In genomic region chr3:130893240-130894129, GRCh38 we compare ENCODE assay signal across 1 cellular context.
TF ChIP-seq lines count a peak whose summit lies in the region.

ATP2C1 (plus strand) TSS chr3:130894084; CDS start chr3:130894770, 686 bp downstream.

TF ChIP-seq in HepG2, 621 proteins besides CTCF, POLR2A, EP300 and RAD21 (continued from another document and continues in another):
- TF ChIP-seq HOMEZ (CRISPR knock-in tag; IDR thresholded peaks at IDR 0.05; ENCODE audit: low read depth) (peak; percentile 34; the same call in 1 of the 2 replicates), ZNF788 (CRISPR knock-in tag; IDR thresholded peaks at IDR 0.05; ENCODE audit: borderline replicate concordance) (peak; percentile 83; the same call in 1 of the 2 replicates), NFRKB (IDR thresholded peaks at IDR 0.05) (no peak), USF2 (IDR thresholded peaks at IDR 0.05; ENCODE audit: low read depth, low read length) (no peak), USF2 (CRISPR knock-in tag; IDR thresholded peaks at IDR 0.05; ENCODE audit: borderline replicate concordance) (peak; percentile 26; the same call in 1 of the 2 replicates), ZNF468 (CRISPR knock-in tag; IDR thresholded peaks at IDR 0.05) (no peak), ZNF678 (CRISPR knock-in tag; IDR thresholded peaks at IDR 0.05) (peak; percentile 34; the same call in 1 of the 2 replicates), HOXA3 (CRISPR knock-in tag; IDR thresholded peaks at IDR 0.05) (peak; percentile 70), ZNF574 (CRISPR knock-in tag; IDR thresholded peaks at IDR 0.05) (peak; percentile 60; the same call in 1 of the 2 replicates), ZNF589 (CRISPR knock-in tag; conservative IDR thresholded peaks at IDR 0.05) (no peak), ZNF142 (CRISPR knock-in tag; IDR thresholded peaks at IDR 0.05) (peak; percentile 81; the same call in 1 of the 2 replicates), PHF20 (CRISPR knock-in tag; IDR thresholded peaks at IDR 0.05) (peak; percentile 88), MEF2D (CRISPR knock-in tag; IDR thresholded peaks at IDR 0.05) (peak; percentile 41; the same call in 1 of the 2 replicates), ZIK1 (CRISPR knock-in tag; IDR thresholded peaks at IDR 0.05; ENCODE audit: borderline replicate concordance, low read depth) (peak; percentile 60; the same call in 1 of the 2 replicates), MAF1 (CRISPR knock-in tag; IDR thresholded peaks at IDR 0.05; ENCODE audit: borderline replicate concordance) (peak; percentile 40; the same call in 1 of the 2 replicates), ELF1 (CRISPR knock-in tag; IDR thresholded peaks at IDR 0.05) (peak; percentile 96), FOXJ3 (CRISPR knock-in tag; IDR thresholded peaks at IDR 0.05; ENCODE audit: borderline replicate concordance) (peak; percentile 24; the same call in 1 of the 2 replicates), ATF1 (CRISPR knock-in tag; IDR thresholded peaks at IDR 0.05) (0 out of 2 replicates have a peak, but pooled peaks have one; percentile 2), LCORL (IDR thresholded peaks at IDR 0.05) (no peak), LCORL (CRISPR knock-in tag; IDR thresholded peaks at IDR 0.05) (peak; percentile 68), IKZF4 (CRISPR knock-in tag; IDR thresholded peaks at IDR 0.05; ENCODE audit: borderline replicate concordance, low read depth, not compliant biosample characterization) (peak; percentile 72), KMT2A (CRISPR knock-in tag; IDR thresholded peaks at IDR 0.05) (peak; percentile 72), SP4 (CRISPR knock-in tag; IDR thresholded peaks at IDR 0.05) (peak; percentile 64; the same call in 1 of the 2 replicates), ZNF784 (CRISPR knock-in tag; IDR thresholded peaks at IDR 0.05; ENCODE audit: borderline replicate concordance) (peak; percentile 72; the same call in 1 of the 2 replicates), HNRNPLL (IDR thresholded peaks at IDR 0.05; ENCODE audit: low read depth, low read length, poor library complexity, severe bottlenecking) (peak; percentile 65), SIX4 (CRISPR knock-in tag; IDR thresholded peaks at IDR 0.05) (no peak), TFDP2 (CRISPR knock-in tag; IDR thresholded peaks at IDR 0.05) (peak; percentile 62; the same call in 1 of the 2 replicates), ASH2L (IDR thresholded peaks at IDR 0.05; ENCODE audit: insufficient read length, low read depth, low read length) (peak; percentile 89), NR2C2 (CRISPR knock-in tag; IDR thresholded peaks at IDR 0.05; ENCODE audit: borderline replicate concordance) (peak; percentile 92), FOXM1 (CRISPR knock-in tag; IDR thresholded peaks at IDR 0.05) (no peak), PHF8 (CRISPR knock-in tag; IDR thresholded peaks at IDR 0.05) (peak; percentile 95), ZNF20 (CRISPR knock-in tag; IDR thresholded peaks at IDR 0.05) (no peak), DRAP1 (CRISPR knock-in tag; IDR thresholded peaks at IDR 0.05) (0 out of 2 replicates have a peak, but pooled peaks have one; percentile 1), SETDB1 (CRISPR knock-in tag; IDR thresholded peaks at IDR 0.05; ENCODE audit: borderline replicate concordance) (no peak), NFKB2 (CRISPR knock-in tag; IDR thresholded peaks at IDR 0.05; ENCODE audit: borderline replicate concordance) (peak; percentile 72; the same call in 1 of the 2 replicates), ZSCAN25 (CRISPR knock-in tag; IDR thresholded peaks at IDR 0.05) (peak; percentile 68; the same call in 1 of the 2 replicates), ZNF563 (CRISPR knock-in tag; IDR thresholded peaks at IDR 0.05) (peak; percentile 31; the same call in 1 of the 2 replicates), ZNF619 (CRISPR knock-in tag; IDR thresholded peaks at IDR 0.05) (peak; percentile 51; the same call in 1 of the 2 replicates), ZNF687 (CRISPR knock-in tag; IDR thresholded peaks at IDR 0.05) (peak; percentile 85), ARNT2 (CRISPR knock-in tag; IDR thresholded peaks at IDR 0.05; ENCODE audit: low read depth) (no peak; the same call in 1 of the 2 replicates)
